1 cellular context compared by ENCODE assay signal in the genomic region with DNA sequence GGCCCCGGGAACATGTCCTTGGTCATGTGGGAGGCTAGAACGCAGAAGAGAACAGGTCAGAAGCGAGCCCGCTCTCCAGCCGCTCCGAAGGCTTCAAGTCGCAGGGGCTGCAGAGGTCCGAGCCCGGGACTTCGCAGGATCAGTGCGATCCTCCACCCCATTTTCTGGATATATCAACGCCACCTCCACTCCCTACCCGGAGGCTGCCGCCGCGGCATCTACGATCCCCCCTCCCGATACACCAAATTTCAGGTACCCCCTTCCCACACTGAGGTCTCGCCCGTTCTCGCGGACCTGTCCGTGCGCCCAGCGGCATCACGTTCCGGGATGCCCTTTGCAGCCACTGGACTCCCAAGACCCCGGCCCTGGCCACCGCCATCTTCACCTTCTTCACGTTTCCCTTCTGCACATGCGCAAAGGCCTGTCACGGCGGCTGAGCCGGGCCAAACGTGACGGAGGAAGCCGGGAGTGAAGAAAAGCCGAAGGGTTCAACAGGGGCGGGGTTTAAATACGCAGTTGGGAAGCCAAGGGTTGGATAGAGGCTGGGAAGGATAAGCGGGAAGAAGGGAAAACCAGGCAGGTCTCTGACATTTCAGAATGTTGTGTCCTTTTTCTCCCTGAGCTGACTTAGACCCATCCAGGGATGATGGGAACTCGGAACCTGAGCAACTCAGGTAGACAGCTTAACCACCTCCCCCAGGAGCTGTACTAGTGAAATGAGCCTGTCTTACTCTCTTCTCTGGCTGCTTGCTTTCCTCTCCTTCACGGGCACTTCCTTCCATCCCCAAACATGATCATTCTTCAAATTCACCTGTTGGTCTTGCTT.
TF ChIP-seq lines count a peak whose summit lies in the region.

A gene (minus strand): TSS at position 399 of the 826 bp plus-strand sequence. CDS start 20 bp downstream, at position 379.

TF ChIP-seq in HepG2, 621 proteins besides CTCF, POLR2A, EP300 and RAD21 (continued from another document and continues in another):
- TF ChIP-seq, protein P1, sequence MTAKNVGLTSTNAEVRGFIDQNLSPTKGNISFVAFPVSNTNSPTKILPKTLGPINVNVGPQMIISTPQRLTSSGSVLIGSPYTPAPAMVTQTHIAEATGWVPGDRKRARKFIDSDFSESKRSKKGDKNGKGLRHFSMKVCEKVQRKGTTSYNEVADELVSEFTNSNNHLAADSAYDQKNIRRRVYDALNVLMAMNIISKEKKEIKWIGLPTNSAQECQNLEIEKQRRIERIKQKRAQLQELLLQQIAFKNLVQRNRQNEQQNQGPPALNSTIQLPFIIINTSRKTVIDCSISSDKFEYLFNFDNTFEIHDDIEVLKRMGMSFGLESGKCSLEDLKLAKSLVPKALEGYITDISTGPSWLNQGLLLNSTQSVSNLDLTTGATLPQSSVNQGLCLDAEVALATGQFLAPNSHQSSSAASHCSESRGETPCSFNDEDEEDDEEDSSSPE (CRISPR knock-in tag; IDR thresholded peaks at IDR 0.05), result no peak
- TF ChIP-seq, protein P2, sequence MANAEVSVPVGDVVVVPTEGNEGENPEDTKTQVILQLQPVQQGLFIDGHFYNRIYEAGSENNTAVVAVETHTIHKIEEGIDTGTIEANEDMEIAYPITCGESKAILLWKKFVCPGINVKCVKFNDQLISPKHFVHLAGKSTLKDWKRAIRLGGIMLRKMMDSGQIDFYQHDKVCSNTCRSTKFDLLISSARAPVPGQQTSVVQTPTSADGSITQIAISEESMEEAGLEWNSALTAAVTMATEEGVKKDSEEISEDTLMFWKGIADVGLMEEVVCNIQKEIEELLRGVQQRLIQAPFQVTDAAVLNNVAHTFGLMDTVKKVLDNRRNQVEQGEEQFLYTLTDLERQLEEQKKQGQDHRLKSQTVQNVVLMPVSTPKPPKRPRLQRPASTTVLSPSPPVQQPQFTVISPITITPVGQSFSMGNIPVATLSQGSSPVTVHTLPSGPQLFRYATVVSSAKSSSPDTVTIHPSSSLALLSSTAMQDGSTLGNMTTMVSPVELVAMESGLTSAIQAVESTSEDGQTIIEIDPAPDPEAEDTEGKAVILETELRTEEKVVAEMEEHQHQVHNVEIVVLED (CRISPR knock-in tag; IDR thresholded peaks at IDR 0.05; ENCODE audit: borderline replicate concordance), result peak; percentile 26; the same call in 1 of the 2 replicates
- TF ChIP-seq, protein P3, sequence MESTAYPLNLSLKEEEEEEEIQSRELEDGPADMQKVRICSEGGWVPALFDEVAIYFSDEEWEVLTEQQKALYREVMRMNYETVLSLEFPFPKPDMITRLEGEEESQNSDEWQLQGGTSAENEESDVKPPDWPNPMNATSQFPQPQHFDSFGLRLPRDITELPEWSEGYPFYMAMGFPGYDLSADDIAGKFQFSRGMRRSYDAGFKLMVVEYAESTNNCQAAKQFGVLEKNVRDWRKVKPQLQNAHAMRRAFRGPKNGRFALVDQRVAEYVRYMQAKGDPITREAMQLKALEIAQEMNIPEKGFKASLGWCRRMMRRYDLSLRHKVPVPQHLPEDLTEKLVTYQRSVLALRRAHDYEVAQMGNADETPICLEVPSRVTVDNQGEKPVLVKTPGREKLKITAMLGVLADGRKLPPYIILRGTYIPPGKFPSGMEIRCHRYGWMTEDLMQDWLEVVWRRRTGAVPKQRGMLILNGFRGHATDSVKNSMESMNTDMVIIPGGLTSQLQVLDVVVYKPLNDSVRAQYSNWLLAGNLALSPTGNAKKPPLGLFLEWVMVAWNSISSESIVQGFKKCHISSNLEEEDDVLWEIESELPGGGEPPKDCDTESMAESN (CRISPR knock-in tag; conservative IDR thresholded peaks at IDR 0.05), result no peak; the same call in 1 of the 2 replicates
- TF ChIP-seq ZNF292 (CRISPR knock-in tag; IDR thresholded peaks at IDR 0.05; ENCODE audit: borderline replicate concordance, low read depth), result 0 out of 2 replicates have a peak, but pooled peaks have one; percentile 39
- TF ChIP-seq TCF12 (IDR thresholded peaks at IDR 0.05), result no peak
- no peak for TF ChIP-seq TCF12 (CRISPR knock-in tag; IDR thresholded peaks at IDR 0.05)
- TF ChIP-seq ZFP41 (CRISPR knock-in tag; IDR thresholded peaks at IDR 0.05; ENCODE audit: borderline replicate concordance), result no peak
- no peak for TF ChIP-seq CC2D1A (CRISPR knock-in tag; IDR thresholded peaks at IDR 0.05)
- no peak for TF ChIP-seq ZNF510 (CRISPR knock-in tag; IDR thresholded peaks at IDR 0.05; ENCODE audit: low read depth)
- TF ChIP-seq SRSF4 (IDR thresholded peaks at IDR 0.05; ENCODE audit: low read depth, low read length, poor library complexity, severe bottlenecking), result no peak
- 0 out of 2 replicates have a peak, but pooled peaks have one; percentile 48 for TF ChIP-seq ZNF709 (CRISPR knock-in tag; IDR thresholded peaks at IDR 0.05)
- TF ChIP-seq, protein P4, sequence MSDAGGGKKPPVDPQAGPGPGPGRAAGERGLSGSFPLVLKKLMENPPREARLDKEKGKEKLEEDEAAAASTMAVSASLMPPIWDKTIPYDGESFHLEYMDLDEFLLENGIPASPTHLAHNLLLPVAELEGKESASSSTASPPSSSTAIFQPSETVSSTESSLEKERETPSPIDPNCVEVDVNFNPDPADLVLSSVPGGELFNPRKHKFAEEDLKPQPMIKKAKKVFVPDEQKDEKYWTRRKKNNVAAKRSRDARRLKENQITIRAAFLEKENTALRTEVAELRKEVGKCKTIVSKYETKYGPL (CRISPR knock-in tag; IDR thresholded peaks at IDR 0.05), result no peak
- no peak for TF ChIP-seq ZC3H4 (CRISPR knock-in tag; IDR thresholded peaks at IDR 0.05; ENCODE audit: borderline replicate concordance)
- TF ChIP-seq JUND (CRISPR knock-in tag; IDR thresholded peaks at IDR 0.05), result peak; percentile 10; the same call in 1 of the 2 replicates
- peak; percentile 27 for TF ChIP-seq ZNF225 (CRISPR knock-in tag; IDR thresholded peaks at IDR 0.05)
- peak; percentile 67 for TF ChIP-seq ZNF350 (CRISPR knock-in tag; IDR thresholded peaks at IDR 0.05; ENCODE audit: borderline replicate concordance, low read depth)
- TF ChIP-seq, protein P5, sequence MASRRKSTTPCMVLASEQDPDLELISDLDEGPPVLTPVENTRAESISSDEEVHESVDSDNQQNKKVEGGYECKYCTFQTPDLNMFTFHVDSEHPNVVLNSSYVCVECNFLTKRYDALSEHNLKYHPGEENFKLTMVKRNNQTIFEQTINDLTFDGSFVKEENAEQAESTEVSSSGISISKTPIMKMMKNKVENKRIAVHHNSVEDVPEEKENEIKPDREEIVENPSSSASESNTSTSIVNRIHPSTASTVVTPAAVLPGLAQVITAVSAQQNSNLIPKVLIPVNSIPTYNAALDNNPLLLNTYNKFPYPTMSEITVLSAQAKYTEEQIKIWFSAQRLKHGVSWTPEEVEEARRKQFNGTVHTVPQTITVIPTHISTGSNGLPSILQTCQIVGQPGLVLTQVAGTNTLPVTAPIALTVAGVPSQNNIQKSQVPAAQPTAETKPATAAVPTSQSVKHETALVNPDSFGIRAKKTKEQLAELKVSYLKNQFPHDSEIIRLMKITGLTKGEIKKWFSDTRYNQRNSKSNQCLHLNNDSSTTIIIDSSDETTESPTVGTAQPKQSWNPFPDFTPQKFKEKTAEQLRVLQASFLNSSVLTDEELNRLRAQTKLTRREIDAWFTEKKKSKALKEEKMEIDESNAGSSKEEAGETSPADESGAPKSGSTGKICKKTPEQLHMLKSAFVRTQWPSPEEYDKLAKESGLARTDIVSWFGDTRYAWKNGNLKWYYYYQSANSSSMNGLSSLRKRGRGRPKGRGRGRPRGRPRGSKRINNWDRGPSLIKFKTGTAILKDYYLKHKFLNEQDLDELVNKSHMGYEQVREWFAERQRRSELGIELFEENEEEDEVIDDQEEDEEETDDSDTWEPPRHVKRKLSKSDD (CRISPR knock-in tag; IDR thresholded peaks at IDR 0.05; ENCODE audit: low read depth), result no peak
- no peak for TF ChIP-seq HCFC1 (IDR thresholded peaks at IDR 0.05; ENCODE audit: low read depth, low read length)
- no peak for TF ChIP-seq MED13 (CRISPR knock-in tag; IDR thresholded peaks at IDR 0.05)
- TF ChIP-seq CHD4 (IDR thresholded peaks at IDR 0.05; ENCODE audit: borderline replicate concordance, low read length), result no peak
- TF ChIP-seq, protein P6, sequence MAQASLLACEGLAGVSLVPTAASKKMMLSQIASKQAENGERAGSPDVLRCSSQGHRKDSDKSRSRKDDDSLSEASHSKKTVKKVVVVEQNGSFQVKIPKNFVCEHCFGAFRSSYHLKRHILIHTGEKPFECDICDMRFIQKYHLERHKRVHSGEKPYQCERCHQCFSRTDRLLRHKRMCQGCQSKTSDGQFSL (CRISPR knock-in tag; IDR thresholded peaks at IDR 0.05), result no peak
- no peak for TF ChIP-seq TRIM24 (CRISPR knock-in tag; IDR thresholded peaks at IDR 0.05)
- TF ChIP-seq ZNF747 (CRISPR knock-in tag; IDR thresholded peaks at IDR 0.05; ENCODE audit: borderline replicate concordance), result no peak; the same call in 1 of the 2 replicates
- TF ChIP-seq SKI (IDR thresholded peaks at IDR 0.05; ENCODE audit: partially characterized antibody), result no peak
- no peak for TF ChIP-seq ELF4 (CRISPR knock-in tag; IDR thresholded peaks at IDR 0.05; ENCODE audit: borderline replicate concordance)
- TF ChIP-seq ZNF644 (CRISPR knock-in tag; IDR thresholded peaks at IDR 0.05; ENCODE audit: low read depth), result no peak
- no peak for TF ChIP-seq ZNF44 (CRISPR knock-in tag; IDR thresholded peaks at IDR 0.05)
- TF ChIP-seq, protein P7, sequence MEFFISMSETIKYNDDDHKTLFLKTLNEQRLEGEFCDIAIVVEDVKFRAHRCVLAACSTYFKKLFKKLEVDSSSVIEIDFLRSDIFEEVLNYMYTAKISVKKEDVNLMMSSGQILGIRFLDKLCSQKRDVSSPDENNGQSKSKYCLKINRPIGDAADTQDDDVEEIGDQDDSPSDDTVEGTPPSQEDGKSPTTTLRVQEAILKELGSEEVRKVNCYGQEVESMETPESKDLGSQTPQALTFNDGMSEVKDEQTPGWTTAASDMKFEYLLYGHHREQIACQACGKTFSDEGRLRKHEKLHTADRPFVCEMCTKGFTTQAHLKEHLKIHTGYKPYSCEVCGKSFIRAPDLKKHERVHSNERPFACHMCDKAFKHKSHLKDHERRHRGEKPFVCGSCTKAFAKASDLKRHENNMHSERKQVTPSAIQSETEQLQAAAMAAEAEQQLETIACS (CRISPR knock-in tag; IDR thresholded peaks at IDR 0.05), result no peak
- TF ChIP-seq SMC3 (IDR thresholded peaks at IDR 0.05; ENCODE audit: low read length), result no peak
- no peak for TF ChIP-seq GABPA (IDR thresholded peaks at IDR 0.05; ENCODE audit: low read depth, low read length)
- peak; percentile 63 for TF ChIP-seq GABPA (CRISPR knock-in tag; IDR thresholded peaks at IDR 0.05; ENCODE audit: low read depth)
- peak; percentile 50; the same call in 1 of the 2 replicates for TF ChIP-seq POGZ (CRISPR knock-in tag; IDR thresholded peaks at IDR 0.05)
- TF ChIP-seq WIZ (CRISPR knock-in tag; IDR thresholded peaks at IDR 0.05), result no peak
- TF ChIP-seq, protein P8, sequence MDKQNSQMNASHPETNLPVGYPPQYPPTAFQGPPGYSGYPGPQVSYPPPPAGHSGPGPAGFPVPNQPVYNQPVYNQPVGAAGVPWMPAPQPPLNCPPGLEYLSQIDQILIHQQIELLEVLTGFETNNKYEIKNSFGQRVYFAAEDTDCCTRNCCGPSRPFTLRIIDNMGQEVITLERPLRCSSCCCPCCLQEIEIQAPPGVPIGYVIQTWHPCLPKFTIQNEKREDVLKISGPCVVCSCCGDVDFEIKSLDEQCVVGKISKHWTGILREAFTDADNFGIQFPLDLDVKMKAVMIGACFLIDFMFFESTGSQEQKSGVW (CRISPR knock-in tag; IDR thresholded peaks at IDR 0.05; ENCODE audit: borderline replicate concordance), result no peak
- TF ChIP-seq ZNF496 (CRISPR knock-in tag; IDR thresholded peaks at IDR 0.05; ENCODE audit: insufficient replicate concordance), result no peak
- TF ChIP-seq SMARCC2 (IDR thresholded peaks at IDR 0.05), result no peak
- no peak for TF ChIP-seq NBN (conservative IDR thresholded peaks at IDR 0.05)
- no peak for TF ChIP-seq DNMT1 (CRISPR knock-in tag; IDR thresholded peaks at IDR 0.05)
- TF ChIP-seq, protein P9, sequence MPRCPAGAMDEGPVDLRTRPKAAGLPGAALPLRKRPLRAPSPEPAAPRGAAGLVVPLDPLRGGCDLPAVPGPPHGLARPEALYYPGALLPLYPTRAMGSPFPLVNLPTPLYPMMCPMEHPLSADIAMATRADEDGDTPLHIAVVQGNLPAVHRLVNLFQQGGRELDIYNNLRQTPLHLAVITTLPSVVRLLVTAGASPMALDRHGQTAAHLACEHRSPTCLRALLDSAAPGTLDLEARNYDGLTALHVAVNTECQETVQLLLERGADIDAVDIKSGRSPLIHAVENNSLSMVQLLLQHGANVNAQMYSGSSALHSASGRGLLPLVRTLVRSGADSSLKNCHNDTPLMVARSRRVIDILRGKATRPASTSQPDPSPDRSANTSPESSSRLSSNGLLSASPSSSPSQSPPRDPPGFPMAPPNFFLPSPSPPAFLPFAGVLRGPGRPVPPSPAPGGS (CRISPR knock-in tag; IDR thresholded peaks at IDR 0.05), result peak; percentile 58; the same call in 1 of the 2 replicates
- TF ChIP-seq, protein P10, sequence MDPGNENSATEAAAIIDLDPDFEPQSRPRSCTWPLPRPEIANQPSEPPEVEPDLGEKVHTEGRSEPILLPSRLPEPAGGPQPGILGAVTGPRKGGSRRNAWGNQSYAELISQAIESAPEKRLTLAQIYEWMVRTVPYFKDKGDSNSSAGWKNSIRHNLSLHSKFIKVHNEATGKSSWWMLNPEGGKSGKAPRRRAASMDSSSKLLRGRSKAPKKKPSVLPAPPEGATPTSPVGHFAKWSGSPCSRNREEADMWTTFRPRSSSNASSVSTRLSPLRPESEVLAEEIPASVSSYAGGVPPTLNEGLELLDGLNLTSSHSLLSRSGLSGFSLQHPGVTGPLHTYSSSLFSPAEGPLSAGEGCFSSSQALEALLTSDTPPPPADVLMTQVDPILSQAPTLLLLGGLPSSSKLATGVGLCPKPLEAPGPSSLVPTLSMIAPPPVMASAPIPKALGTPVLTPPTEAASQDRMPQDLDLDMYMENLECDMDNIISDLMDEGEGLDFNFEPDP (CRISPR knock-in tag; conservative IDR thresholded peaks at IDR 0.05), result no peak
- no peak for TF ChIP-seq ZNF260 (CRISPR knock-in tag; IDR thresholded peaks at IDR 0.05; ENCODE audit: borderline replicate concordance, low read depth)
- no peak for TF ChIP-seq NPAS2 (CRISPR knock-in tag; IDR thresholded peaks at IDR 0.05; ENCODE audit: borderline replicate concordance)
- TF ChIP-seq ZSCAN20 (CRISPR knock-in tag; IDR thresholded peaks at IDR 0.05; ENCODE audit: borderline replicate concordance), result no peak
- TF ChIP-seq RORA (CRISPR knock-in tag; IDR thresholded peaks at IDR 0.05), result no peak
- TF ChIP-seq, protein P11, sequence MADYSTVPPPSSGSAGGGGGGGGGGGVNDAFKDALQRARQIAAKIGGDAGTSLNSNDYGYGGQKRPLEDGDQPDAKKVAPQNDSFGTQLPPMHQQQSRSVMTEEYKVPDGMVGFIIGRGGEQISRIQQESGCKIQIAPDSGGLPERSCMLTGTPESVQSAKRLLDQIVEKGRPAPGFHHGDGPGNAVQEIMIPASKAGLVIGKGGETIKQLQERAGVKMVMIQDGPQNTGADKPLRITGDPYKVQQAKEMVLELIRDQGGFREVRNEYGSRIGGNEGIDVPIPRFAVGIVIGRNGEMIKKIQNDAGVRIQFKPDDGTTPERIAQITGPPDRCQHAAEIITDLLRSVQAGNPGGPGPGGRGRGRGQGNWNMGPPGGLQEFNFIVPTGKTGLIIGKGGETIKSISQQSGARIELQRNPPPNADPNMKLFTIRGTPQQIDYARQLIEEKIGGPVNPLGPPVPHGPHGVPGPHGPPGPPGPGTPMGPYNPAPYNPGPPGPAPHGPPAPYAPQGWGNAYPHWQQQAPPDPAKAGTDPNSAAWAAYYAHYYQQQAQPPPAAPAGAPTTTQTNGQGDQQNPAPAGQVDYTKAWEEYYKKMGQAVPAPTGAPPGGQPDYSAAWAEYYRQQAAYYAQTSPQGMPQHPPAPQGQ (CRISPR knock-in tag; IDR thresholded peaks at IDR 0.05; ENCODE audit: borderline replicate concordance), result no peak
- no peak for TF ChIP-seq ZNF652 (CRISPR knock-in tag; IDR thresholded peaks at IDR 0.05; ENCODE audit: borderline replicate concordance, low read depth)
- TF ChIP-seq ZNF776 (CRISPR knock-in tag; IDR thresholded peaks at IDR 0.05), result no peak
- TF ChIP-seq PHF5A (CRISPR knock-in tag; IDR thresholded peaks at IDR 0.05; ENCODE audit: low read depth, unreplicated experiment), result no peak
- no peak for TF ChIP-seq NFYB (CRISPR knock-in tag; IDR thresholded peaks at IDR 0.05)
